Comparison of ENCODE assay signal across 26 cellular contexts in genomic region chr2:153100139-153100538, GRCh38.
"Had no signal": no experiment of that assay in that cellular context is flagged by ENCODE, and none has a peak within 500 bp of the region (broad histone marks: within the 10 kb centered on the region; RNA-seq: fewer than 3 reads in every experiment).

No MANE protein-coding gene starts in this region.

- H3K27ac ChIP-seq: VCaP had no signal

- H3K4me1 Mint-ChIP-seq: activated CD4-positive, alpha-beta T cell treated with anti-CD3 and anti-CD28 coated beads, Interleukin-2, amount 10 ng/mL, durations not matched to agents 7 days and 5 days; activated naive CD4-positive, alpha-beta T cell treated with anti-CD3 and anti-CD28 coated beads, Interleukin-2, amount 10 ng/mL, durations not matched to agents 7 days and 5 days; activated naive CD8-positive, alpha-beta T cell treated with anti-CD3 and anti-CD28 coated beads for 36 hours; IgD-negative memory B cell; T-cell had no signal

- H3K4me3 Mint-ChIP-seq: activated CD4-positive, alpha-beta memory T cell treated with anti-CD3 and anti-CD28 coated beads for 36 hours; activated CD4-positive, alpha-beta T cell treated with anti-CD3 and anti-CD28 coated beads, Interleukin-2, amount 10 ng/mL, durations not matched to agents 7 days and 5 days; activated naive CD4-positive, alpha-beta T cell treated with anti-CD3 and anti-CD28 coated beads, Interleukin-2, amount 10 ng/mL, durations not matched to agents 7 days and 5 days; activated naive CD8-positive, alpha-beta T cell treated with anti-CD3 and anti-CD28 coated beads for 36 hours; activated T-cell treated with anti-CD3 and anti-CD28 coated beads, Interleukin-2, amount 50 U/mL, for 4 hours; IgD-negative memory B cell; T-cell had no signal

- ATAC-seq: activated T-cell treated with anti-CD3 and anti-CD28 coated beads, Interleukin-2, amount 50 U/mL, for 4 hours; PC-3; T-cell had no signal

- H3K9me3 Mint-ChIP-seq: activated CD4-positive, alpha-beta memory T cell treated with anti-CD3 and anti-CD28 coated beads for 36 hours; activated naive CD8-positive, alpha-beta T cell treated with anti-CD3 and anti-CD28 coated beads for 36 hours; activated T-cell treated with anti-CD3 and anti-CD28 coated beads, Interleukin-2, amount 50 U/mL, for 4 hours had no signal

- DNase-seq: activated CD4-positive, alpha-beta memory T cell treated with anti-CD3 and anti-CD28 coated beads for 36 hours; activated CD4-positive, alpha-beta T cell treated with anti-CD3 and anti-CD28 coated beads, Interleukin-2, amount 10 ng/mL, durations not matched to agents 7 days and 5 days; activated CD4-positive, CD25-positive, alpha-beta regulatory T cell; activated CD8-positive, alpha-beta memory T cell treated with anti-CD3 and anti-CD28 coated beads for 24 hours; activated gamma-delta T cell treated with Interleukin-2 at 50 U/mL for 16 hours; activated naive CD4-positive, alpha-beta T cell treated with anti-CD3 and anti-CD28 coated beads, Interleukin-2, amount 10 ng/mL, durations not matched to agents 7 days and 5 days; activated naive CD8-positive, alpha-beta T cell treated with anti-CD3 and anti-CD28 coated beads for 36 hours; activated T-cell treated with anti-CD3 and anti-CD28 coated beads, Interleukin-2, amount 50 U/mL, for 4 hours; anterior cingulate cortex; cerebellar nuclear complex; KG1; NCI-H1048; NCI-H1417 treated with DMSO at 0.1 percent for 48 hours; NCI-H187 treated with DMSO at 0.1 percent for 48 hours; NCI-H2081 treated with DMSO at 0.1 percent for 48 hours; NCI-H345; NCI-H510A; NK-92 treated with Interleukin-12 subunit alpha and Interleukin-12 subunit beta, amount 100 ng/mL, for 24 hours; PC-3; SHP77 treated with DMSO at 0.1 percent for 48 hours; T-cell; T-helper 2 cell; T1000 had no signal

- H3K36me3 Mint-ChIP-seq: activated CD4-positive, alpha-beta memory T cell treated with anti-CD3 and anti-CD28 coated beads for 36 hours; activated naive CD4-positive, alpha-beta T cell treated with anti-CD3 and anti-CD28 coated beads, Interleukin-2, amount 10 ng/mL, durations not matched to agents 7 days and 5 days; IgD-negative memory B cell; T-cell had no signal

- H3K27me3 Mint-ChIP-seq: activated CD4-positive, alpha-beta memory T cell treated with anti-CD3 and anti-CD28 coated beads for 36 hours; activated CD4-positive, alpha-beta T cell treated with anti-CD3 and anti-CD28 coated beads, Interleukin-2, amount 10 ng/mL, durations not matched to agents 7 days and 5 days; activated naive CD4-positive, alpha-beta T cell treated with anti-CD3 and anti-CD28 coated beads, Interleukin-2, amount 10 ng/mL, durations not matched to agents 7 days and 5 days; activated naive CD8-positive, alpha-beta T cell treated with anti-CD3 and anti-CD28 coated beads for 36 hours; IgD-negative memory B cell; T-cell had no signal

- H3K27ac Mint-ChIP-seq: activated CD4-positive, alpha-beta memory T cell treated with anti-CD3 and anti-CD28 coated beads for 36 hours; activated CD4-positive, alpha-beta T cell treated with anti-CD3 and anti-CD28 coated beads, Interleukin-2, amount 10 ng/mL, durations not matched to agents 7 days and 5 days; activated naive CD4-positive, alpha-beta T cell treated with anti-CD3 and anti-CD28 coated beads, Interleukin-2, amount 10 ng/mL, durations not matched to agents 7 days and 5 days; activated naive CD8-positive, alpha-beta T cell treated with anti-CD3 and anti-CD28 coated beads for 36 hours; activated T-helper 2 cell treated with anti-CD3 and anti-CD28 coated beads, Interferon-gamma antibody, Interleukin-2, Interleukin-4, amounts not matched to agents 10 μg/mL and 5 μg/mL and 100 μg/mL, durations not matched to agents 14 hours and 24 hours and 36 hours; IgD-negative memory B cell; T-cell had no signal
